ENCODE assay signal across 9 cellular contexts in the genomic region with DNA sequence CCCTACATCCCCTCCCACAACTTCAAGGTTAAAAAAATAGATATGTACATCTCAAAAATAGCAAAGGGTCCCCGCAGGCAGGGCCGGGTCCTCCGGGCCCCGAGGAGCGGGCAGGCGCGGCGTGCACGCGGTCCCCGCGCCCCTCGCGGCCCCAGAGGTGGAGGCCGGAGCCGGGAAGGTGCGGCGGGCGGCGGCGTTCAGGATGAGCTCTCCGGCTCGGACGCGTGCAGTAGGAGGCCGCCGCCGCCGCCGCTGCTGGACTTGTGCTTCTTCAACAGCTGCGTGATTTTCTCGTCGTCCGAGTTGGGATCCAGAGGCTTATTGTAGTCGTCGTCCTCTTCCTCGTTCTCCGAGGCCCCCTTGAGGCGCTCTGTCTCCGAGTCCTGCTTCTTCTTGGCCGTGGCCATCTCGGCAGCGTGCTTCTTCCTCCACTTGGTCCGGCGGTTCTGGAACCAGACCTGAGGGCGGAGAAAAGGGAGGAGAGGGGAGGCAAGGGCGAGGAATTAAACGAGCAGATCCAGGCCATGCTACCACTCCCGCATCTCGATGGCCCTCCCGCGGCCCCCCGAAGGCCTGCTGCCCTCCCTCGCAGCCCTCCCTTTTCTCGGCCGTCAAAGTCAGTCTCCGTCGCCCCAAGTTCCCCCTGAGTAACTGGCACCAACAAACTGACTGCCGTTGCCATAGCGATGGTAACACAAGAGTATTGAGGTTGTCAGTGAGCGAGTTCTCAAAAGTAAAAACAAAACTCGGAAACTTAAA. TPM values are rescaled to one million over a fixed set of nuclear protein-coding genes. Genes with fewer than 3 reads are reported as not detected.
DNase-seq lines count a peak whose midpoint lies in the region; ATAC-seq and TF ChIP-seq lines count a peak whose summit lies in the region.
"Had no signal": no experiment of that assay in that cellular context is flagged by ENCODE, and none has a peak within 500 bp of the region (broad histone marks: within the 10 kb centered on the region; RNA-seq: fewer than 3 reads in every experiment).

No MANE protein-coding gene starts in this region.

- no peak for ATAC-seq in effector memory CD8-positive, alpha-beta T cell (replicated peaks)

- DNase-seq in GM03348 (ENCODE audit: low spot score) (peak; percentile 37), RPMI7951 (ENCODE audit: low read depth) (peak; percentile 26), fibroblast of gingiva (ENCODE audit: low read depth) (peak; percentile 41), osteocyte (ENCODE audit: extremely low spot score, unreplicated experiment) (no peak), AG08396 (ENCODE audit: low spot score) (no peak), NCI-H69 (lab: John Stamatoyannopoulos, UW) (no peak), COR-L47 (lab: John Stamatoyannopoulos, UW) (no peak)
- DNase-seq in effector memory CD8-positive, alpha-beta T cell = no peak

- peaks cover 13% of the 10 kb centered on the region for H3K4me1 Mint-ChIP-seq in osteocyte (ENCODE audit: unreplicated experiment)
- peaks cover 0 to 5% of the 10 kb centered on the region in 2 donors for H3K4me1 Mint-ChIP-seq in effector memory CD8-positive, alpha-beta T cell (ENCODE audit: low read depth in 2 of 2)

- no peak overlapping the region for H3K27ac Mint-ChIP-seq in osteocyte (ENCODE audit: unreplicated experiment)
- H3K27ac Mint-ChIP-seq in effector memory CD8-positive, alpha-beta T cell = peak overlapping the region in 1 of 2 donors; percentile 26

- peak overlapping the region; percentile 63 for H3K4me3 Mint-ChIP-seq in osteocyte (ENCODE audit: unreplicated experiment)
- peak overlapping the region in 1 of 2 donors; percentile 23 for H3K4me3 Mint-ChIP-seq in effector memory CD8-positive, alpha-beta T cell
- H3K4me3 Mint-ChIP-seq: central memory CD8-positive, alpha-beta T cell had no signal

- peaks cover 82% of the 10 kb centered on the region for H3K27me3 Mint-ChIP-seq in osteocyte (ENCODE audit: unreplicated experiment)
- H3K27me3 Mint-ChIP-seq in effector memory CD8-positive, alpha-beta T cell = peaks cover 73 to 85% of the 10 kb centered on the region in 2 donors

- TF ChIP-seq CTCF in osteocyte (IDR thresholded peaks at IDR 0.05) = peak; percentile 21

- peaks cover 7% of the 10 kb centered on the region for H3K36me3 Mint-ChIP-seq in osteocyte (ENCODE audit: unreplicated experiment)
- no peaks in the 10 kb centered on the region for H3K36me3 Mint-ChIP-seq in effector memory CD8-positive, alpha-beta T cell (ENCODE audit: insufficient read depth)

- H3K9me3 Mint-ChIP-seq in osteocyte (ENCODE audit: unreplicated experiment) = no peaks in the 10 kb centered on the region
- no peaks in the 10 kb centered on the region for H3K9me3 Mint-ChIP-seq in effector memory CD8-positive, alpha-beta T cell
- H3K9me3 Mint-ChIP-seq: central memory CD8-positive, alpha-beta T cell had no signal

RNA-seq across cellular contexts. Expression of gene NKX6-1, which starts 5.8 kb away (rescaled TPM):
- total RNA-seq in RPMI7951 (2014; rRNA removed; shearing (Covaris generic)) = 0.24 and 0.39 TPM in 2 replicates
- total RNA-seq in osteocyte = not detected in 2 replicates

Comparison
In these comparisons a context has a peak if more than half of its experiments do, and no peak if none do; other contexts are left out.
1. DNase-seq: peak in GM03348 (single experiment), RPMI7951 (single experiment) and fibroblast of gingiva (single experiment); none in osteocyte (single experiment), AG08396 (single experiment), NCI-H69 (single experiment), COR-L47 (single experiment) and effector memory CD8-positive, alpha-beta T cell (0 of 3).